Comparison of ENCODE assay signal across 17 cellular contexts in the genomic region with DNA sequence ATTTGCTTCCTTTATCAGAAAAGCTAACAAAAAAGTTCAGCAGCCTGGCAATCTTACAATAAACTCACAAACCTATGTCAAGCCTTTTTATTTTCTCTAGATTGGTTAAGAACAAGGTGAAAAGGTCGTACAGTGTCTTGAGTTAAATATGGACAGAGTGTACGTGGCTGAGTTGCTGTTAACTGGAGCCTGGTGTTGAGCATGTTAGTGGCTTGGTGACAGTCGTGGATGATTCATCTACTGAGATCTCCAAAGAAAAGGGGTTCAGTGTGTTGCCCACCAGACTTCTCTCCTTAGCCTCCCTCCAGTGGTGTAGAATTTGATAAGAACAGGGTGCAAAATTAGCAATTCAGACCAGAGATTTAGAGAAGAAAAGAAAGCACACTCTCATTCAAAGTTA.
"Had no signal": no experiment of that assay in that cellular context is flagged by ENCODE, and none has a peak within 500 bp of the region (broad histone marks: within the 10 kb centered on the region; RNA-seq: fewer than 3 reads in every experiment).

No MANE protein-coding gene starts in this region.

- H3K27me3 ChIP-seq: breast epithelium, esophagus muscularis mucosa, right lobe of liver, spleen, tibial nerve had no signal

- H3K4me3 ChIP-seq: breast epithelium, esophagus muscularis mucosa, right lobe of liver, spleen, tibial nerve had no signal

- H3K27me3 Mint-ChIP-seq: activated naive CD8-positive, alpha-beta T cell treated with anti-CD3 and anti-CD28 coated beads for 36 hours; progenitor cell of endocrine pancreas had no signal

- H3K4me1 Mint-ChIP-seq: activated naive CD8-positive, alpha-beta T cell treated with anti-CD3 and anti-CD28 coated beads for 36 hours; stimulated activated effector memory CD8-positive, alpha-beta T cell treated with anti-CD3 and anti-CD28 coated beads, Interleukin-12 subunit alpha, Interleukin-12 subunit beta, amount 100 ng/mL, for 72 hours; T-cell had no signal

- H3K9ac ChIP-seq: SK-N-SH had no signal

- H3K27ac Mint-ChIP-seq: activated naive CD8-positive, alpha-beta T cell treated with anti-CD3 and anti-CD28 coated beads for 36 hours; activated T-helper 1 cell treated with anti-CD3 and anti-CD28 coated beads, Interleukin-12 subunit alpha, Interleukin-12 subunit beta, Interleukin-2, Interleukin-4 antibody, amounts not matched to agents 30 ng/mL and 10 ng/mL and 1 ng/mL, durations not matched to agents 14 hours and 24 hours and 36 hours; nephron progenitor cell; progenitor cell of endocrine pancreas; stimulated activated effector memory CD8-positive, alpha-beta T cell treated with anti-CD3 and anti-CD28 coated beads, Interleukin-12 subunit alpha, Interleukin-12 subunit beta, amount 100 ng/mL, for 72 hours; T-cell had no signal

- H3K4me2 ChIP-seq: SK-N-SH had no signal

- H3K27ac ChIP-seq: breast epithelium, esophagus muscularis mucosa, right lobe of liver, spleen, tibial nerve had no signal

- DNase-seq: activated CD4-positive, alpha-beta T cell treated with anti-CD3 and anti-CD28 coated beads, Interleukin-2, amount 50 U/mL, for 1 hour; activated naive CD8-positive, alpha-beta T cell treated with anti-CD3 and anti-CD28 coated beads for 36 hours; hypothalamus; mesendoderm; nephron progenitor cell; right lobe of liver; SK-N-SH; spleen; T-cell; T-helper 9 cell had no signal

- H3K4me1 ChIP-seq: breast epithelium, right lobe of liver, spleen, tibial nerve had no signal

- H3K36me3 Mint-ChIP-seq: activated naive CD8-positive, alpha-beta T cell treated with anti-CD3 and anti-CD28 coated beads for 36 hours; stimulated activated effector memory CD8-positive, alpha-beta T cell treated with anti-CD3 and anti-CD28 coated beads, Interleukin-12 subunit alpha, Interleukin-12 subunit beta, amount 100 ng/mL, for 72 hours; T-cell had no signal

- H3K9me3 Mint-ChIP-seq: activated naive CD8-positive, alpha-beta T cell treated with anti-CD3 and anti-CD28 coated beads for 36 hours; activated T-helper 1 cell treated with anti-CD3 and anti-CD28 coated beads, Interleukin-12 subunit alpha, Interleukin-12 subunit beta, Interleukin-2, Interleukin-4 antibody, amounts not matched to agents 30 ng/mL and 10 ng/mL and 1 ng/mL, durations not matched to agents 14 hours and 24 hours and 36 hours; nephron progenitor cell; stimulated activated effector memory CD8-positive, alpha-beta T cell treated with anti-CD3 and anti-CD28 coated beads, Interleukin-12 subunit alpha, Interleukin-12 subunit beta, amount 100 ng/mL, for 72 hours; T-cell had no signal

- ATAC-seq: activated CD4-positive, CD25-positive, alpha-beta regulatory T cell treated with anti-CD3 and anti-CD28 coated beads, Interleukin-2, amount 50 U/mL, for 24 hours; right lobe of liver; stimulated activated effector memory CD8-positive, alpha-beta T cell treated with anti-CD3 and anti-CD28 coated beads, Interleukin-12 subunit alpha, Interleukin-12 subunit beta, amount 100 ng/mL, for 72 hours; T-cell had no signal

- H3K36me3 ChIP-seq: breast epithelium, esophagus muscularis mucosa, right lobe of liver, spleen, tibial nerve had no signal

- H3K9me3 ChIP-seq: breast epithelium, esophagus muscularis mucosa, right lobe of liver, SK-N-SH, spleen, tibial nerve had no signal

- H3K4me3 Mint-ChIP-seq: activated naive CD8-positive, alpha-beta T cell treated with anti-CD3 and anti-CD28 coated beads for 36 hours; activated T-helper 1 cell treated with anti-CD3 and anti-CD28 coated beads, Interleukin-12 subunit alpha, Interleukin-12 subunit beta, Interleukin-2, Interleukin-4 antibody, amounts not matched to agents 30 ng/mL and 10 ng/mL and 1 ng/mL, durations not matched to agents 14 hours and 24 hours and 36 hours; nephron progenitor cell; stimulated activated effector memory CD8-positive, alpha-beta T cell treated with anti-CD3 and anti-CD28 coated beads, Interleukin-12 subunit alpha, Interleukin-12 subunit beta, amount 100 ng/mL, for 72 hours; T-cell had no signal
